In genomic region chr5:96245401-96246091, GRCh38 we compare ENCODE assay signal across 20 cellular contexts.
DNase-seq lines count a peak whose midpoint lies in the region; ATAC-seq and TF ChIP-seq lines count a peak whose summit lies in the region.
"Had no signal": no experiment of that assay in that cellular context is flagged by ENCODE, and none has a peak within 500 bp of the region (broad histone marks: within the 10 kb centered on the region; RNA-seq: fewer than 3 reads in every experiment).

No MANE protein-coding gene starts in this region.

- H3K4me3 ChIP-seq in heart left ventricle, result no peak overlapping the region
- H3K4me3 ChIP-seq in left lung, result no peak overlapping the region
- no peak overlapping the region for H3K4me3 ChIP-seq in stomach

- H3K27ac Mint-ChIP-seq in stimulated activated effector memory CD8-positive, alpha-beta T cell treated with anti-CD3 and anti-CD28 coated beads, Interleukin-12 subunit alpha, Interleukin-12 subunit beta, amount 100 ng/mL, for 72 hours, result no peak overlapping the region
- H3K27ac Mint-ChIP-seq: activated naive CD8-positive, alpha-beta T cell; activated T-helper 1 cell treated with anti-CD3 and anti-CD28 coated beads, Interleukin-12 subunit alpha, Interleukin-12 subunit beta, Interleukin-2, Interleukin-4 antibody, amounts not matched to agents 30 ng/mL and 10 ng/mL and 1 ng/mL, durations not matched to agents 14 hours and 24 hours and 36 hours; endodermal cell had no signal

- 95 to 97% (median 95%) methylated on average over 3 of the region's 3 CpGs for WGBS in heart left ventricle, 4 donors
- whole genome bisulfite sequencing in stomach, 5 donors, result 56 to 75% (median 60%) methylated on average over 3 of the region's 3 CpGs

- H3K9me3 Mint-ChIP-seq in stimulated activated effector memory CD8-positive, alpha-beta T cell treated with anti-CD3 and anti-CD28 coated beads, Interleukin-12 subunit alpha, Interleukin-12 subunit beta, amount 100 ng/mL, for 72 hours, result no peaks in the 10 kb centered on the region
- H3K9me3 Mint-ChIP-seq: activated T-helper 1 cell treated with anti-CD3 and anti-CD28 coated beads, Interleukin-12 subunit alpha, Interleukin-12 subunit beta, Interleukin-2, Interleukin-4 antibody, amounts not matched to agents 30 ng/mL and 10 ng/mL and 1 ng/mL, durations not matched to agents 14 hours and 24 hours and 36 hours; endodermal cell; neural crest cell had no signal

- peaks cover 0 to 4% (median 0%) of the 10 kb centered on the region in 12 donors for H3K9me3 ChIP-seq in heart left ventricle
- H3K9me3 ChIP-seq in left lung, result no peaks in the 10 kb centered on the region
- no peaks in the 10 kb centered on the region for H3K9me3 ChIP-seq in stomach

- H3K36me3 Mint-ChIP-seq in stimulated activated effector memory CD8-positive, alpha-beta T cell treated with anti-CD3 and anti-CD28 coated beads, Interleukin-12 subunit alpha, Interleukin-12 subunit beta, amount 100 ng/mL, for 72 hours, result no peaks in the 10 kb centered on the region
- H3K36me3 Mint-ChIP-seq: activated naive CD8-positive, alpha-beta T cell had no signal

- intact Hi-C loops in heart left ventricle (cut with DNase I), result loop anchor here in 4 of 10 donors (5.0 to 10.0 kb wide), 6 partner anchors 47 to 388 kb away; partner anchors contain the start of gene ELL2 (in 1 of the 4)
- intact Hi-C loops in left ventricle myocardium superior (cut with micrococcal nuclease), result no loop called here
- intact Hi-C loops in left lung (cut with DNase I), result no loop called here
- intact Hi-C loops in stomach (cut with DNase I; ENCODE audit: low total_unique reads), result no loop called here

- H3K36me3 ChIP-seq in heart left ventricle (no peaks in the 10 kb centered on the region), left lung (no peaks in the 10 kb centered on the region), stomach (no peaks in the 10 kb centered on the region)

- TF ChIP-seq POLR2A in heart left ventricle (IDR thresholded peaks at IDR 0.05) (no peak), stomach (IDR thresholded peaks at IDR 0.05) (no peak)

- DNase-seq in heart left ventricle (no peak), left ventricle myocardium superior (no peak), left lung (no peak), stomach (no peak), AG08395 (ENCODE audit: low spot score) (no peak)
- no peak for DNase-seq in stimulated activated CD4-positive, alpha-beta T cell treated with anti-CD3 and anti-CD28 coated beads, Interleukin-1b, Interleukin-23, amount 100 ng/mL, for 48 hours
- no peak for DNase-seq in stimulated activated effector memory CD8-positive, alpha-beta T cell treated with anti-CD3 and anti-CD28 coated beads, Interleukin-12 subunit alpha, Interleukin-12 subunit beta, amount 100 ng/mL, for 72 hours (ENCODE audit: low spot score in 2 of 2)
- DNase-seq: activated CD4-positive, CD25-positive, alpha-beta regulatory T cell treated with anti-CD3 and anti-CD28 coated beads, Interleukin-2, amount 50 U/mL, for 72 hours; endodermal cell; HCEC 1CT; kidney; midbrain; NCI-H1694 treated with DMSO at 0.1 percent for 48 hours; retina; stimulated activated naive CD4-positive, alpha-beta T cell treated with Interleukin-2 at 50 U/mL for 16 hours; T1000 had no signal

- H3K27ac ChIP-seq in heart left ventricle, result peak overlapping the region in 8 of 12 donors; percentile 19 to 81 (median 50)
- H3K27ac ChIP-seq in left lung, result no peak overlapping the region
- H3K27ac ChIP-seq in stomach, result peak overlapping the region; percentile 9 to 74 (median 43)

- H3K4me3 Mint-ChIP-seq in stimulated activated effector memory CD8-positive, alpha-beta T cell treated with anti-CD3 and anti-CD28 coated beads, Interleukin-12 subunit alpha, Interleukin-12 subunit beta, amount 100 ng/mL, for 72 hours, result no peak overlapping the region
- H3K4me3 Mint-ChIP-seq: activated naive CD8-positive, alpha-beta T cell; activated T-helper 1 cell treated with anti-CD3 and anti-CD28 coated beads, Interleukin-12 subunit alpha, Interleukin-12 subunit beta, Interleukin-2, Interleukin-4 antibody, amounts not matched to agents 30 ng/mL and 10 ng/mL and 1 ng/mL, durations not matched to agents 14 hours and 24 hours and 36 hours; endodermal cell; neural crest cell had no signal

- TF ChIP-seq CTCF in heart left ventricle (IDR thresholded peaks at IDR 0.05) (no peak), left lung (IDR thresholded peaks at IDR 0.05) (no peak), stomach (IDR thresholded peaks at IDR 0.05) (no peak)

- H3K4me1 Mint-ChIP-seq in stimulated activated effector memory CD8-positive, alpha-beta T cell treated with anti-CD3 and anti-CD28 coated beads, Interleukin-12 subunit alpha, Interleukin-12 subunit beta, amount 100 ng/mL, for 72 hours, result no peaks in the 10 kb centered on the region

- TF ChIP-seq EP300 in stomach (IDR thresholded peaks at IDR 0.05), result no peak

- ATAC-seq in heart left ventricle, result no peak
- no peak for ATAC-seq in left ventricle myocardium superior
- ATAC-seq in SK-N-SH treated with all-trans-retinoic acid at 6 μM for 48 hours, result peak; percentile 20; the same call in 2 of the 3 replicates
- ATAC-seq in left lung, result peak; percentile 21
- ATAC-seq in stimulated activated effector memory CD8-positive, alpha-beta T cell treated with anti-CD3 and anti-CD28 coated beads, Interleukin-12 subunit alpha, Interleukin-12 subunit beta, amount 100 ng/mL, for 72 hours, result no peak

- H3K27me3 ChIP-seq in heart left ventricle, result no peaks in the 10 kb centered on the region
- H3K27me3 ChIP-seq in left lung, result no peaks in the 10 kb centered on the region
- no peaks in the 10 kb centered on the region for H3K27me3 ChIP-seq in stomach

- H3K4me1 ChIP-seq in heart left ventricle (peaks cover 0 to 44% (median 15%) of the 10 kb centered on the region in 12 donors), left lung (peaks cover 0 to 17% of the 10 kb centered on the region in 2 donors), stomach (peaks cover 19 to 58% (median 31%) of the 10 kb centered on the region in 4 donors)

TF ChIP-seq in SK-N-SH treated with all-trans-retinoic acid at 6 μM for 48 hours, 23 proteins besides CTCF, POLR2A, EP300 and RAD21 (continues in another document):
- TF ChIP-seq ISL1 (CRISPR knock-in tag; IDR thresholded peaks at IDR 0.05), result no peak
- TF ChIP-seq ZFP3 (CRISPR knock-in tag; IDR thresholded peaks at IDR 0.05), result no peak
- no peak for TF ChIP-seq ARNTL (CRISPR knock-in tag; IDR thresholded peaks at IDR 0.05; ENCODE audit: borderline replicate concordance, low read depth)
- no peak for TF ChIP-seq TCF4 (CRISPR knock-in tag; IDR thresholded peaks at IDR 0.05; ENCODE audit: borderline replicate concordance)
- TF ChIP-seq CSDC2 (CRISPR knock-in tag; IDR thresholded peaks at IDR 0.05), result no peak
- no peak for TF ChIP-seq ZNF8 (CRISPR knock-in tag; IDR thresholded peaks at IDR 0.05)
- TF ChIP-seq CREB5 (CRISPR knock-in tag; IDR thresholded peaks at IDR 0.05; ENCODE audit: low read depth), result no peak
- TF ChIP-seq SNAI2 (CRISPR knock-in tag; IDR thresholded peaks at IDR 0.05), result no peak
- TF ChIP-seq ZNF565 (CRISPR knock-in tag; conservative IDR thresholded peaks at IDR 0.05; ENCODE audit: low read depth), result no peak
- no peak for TF ChIP-seq CSRNP3 (CRISPR knock-in tag; IDR thresholded peaks at IDR 0.05)
- TF ChIP-seq PATZ1 (CRISPR knock-in tag; IDR thresholded peaks at IDR 0.05; ENCODE audit: borderline replicate concordance), result no peak
- no peak for TF ChIP-seq RARB (CRISPR knock-in tag; IDR thresholded peaks at IDR 0.05)
- no peak for TF ChIP-seq BACH2 (CRISPR knock-in tag; IDR thresholded peaks at IDR 0.05; ENCODE audit: borderline replicate concordance)
- TF ChIP-seq ESRRG (CRISPR knock-in tag; IDR thresholded peaks at IDR 0.05), result no peak

Comparison
In these comparisons a context has a peak if more than half of its experiments do, and no peak if none do; other contexts are left out.
1. ATAC-seq: peak in SK-N-SH treated with all-trans-retinoic acid at 6 μM for 48 hours (single experiment) and left lung (single experiment); none in heart left ventricle (0 of 4), left ventricle myocardium superior (single experiment) and stimulated activated effector memory CD8-positive, alpha-beta T cell treated with anti-CD3 and anti-CD28 coated beads, Interleukin-12 subunit alpha, Interleukin-12 subunit beta, amount 100 ng/mL, for 72 hours (single experiment).
2. H3K27ac ChIP-seq: peak in heart left ventricle (8 of 12) and stomach (5 of 5); none in left lung (0 of 2).